ENCODE assay signal across 23 cellular contexts in the genomic region with DNA sequence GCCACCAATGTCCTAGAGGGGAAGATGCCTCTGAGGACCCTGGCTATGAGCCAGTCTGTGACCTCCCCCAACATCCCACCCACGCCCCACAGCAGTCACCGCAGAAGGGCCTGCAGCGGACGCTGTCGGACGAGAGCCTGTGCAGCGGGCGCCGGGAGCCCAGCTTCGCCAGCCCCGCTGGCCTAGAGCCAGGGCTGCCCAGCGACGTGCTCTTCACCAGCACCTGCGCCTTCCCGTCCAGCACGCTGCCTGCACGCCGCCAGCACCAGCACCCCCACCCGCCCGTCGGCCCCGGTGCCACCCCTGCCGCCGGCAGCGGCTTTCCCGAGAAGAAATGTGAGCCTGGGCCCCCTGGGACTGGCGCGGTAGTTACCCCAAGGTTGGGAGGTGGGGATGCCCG.
DNase-seq lines count a peak whose midpoint lies in the region; FAIRE-seq and TF ChIP-seq lines count a peak whose summit lies in the region.
"Had no signal": no experiment of that assay in that cellular context is flagged by ENCODE, and none has a peak within 500 bp of the region (broad histone marks: within the 10 kb centered on the region; RNA-seq: fewer than 3 reads in every experiment).

No MANE protein-coding gene starts in this region.

- peak overlapping the region; percentile 10 for H3K27ac ChIP-seq in epithelial cell of prostate
- H3K27ac ChIP-seq: dorsolateral prefrontal cortex, KMS-11, neural progenitor cell, thyroid gland had no signal

- no peak for TF ChIP-seq POLR2A in H54 (IDR thresholded peaks at IDR 0.05; ENCODE audit: low read depth, low read length)

- no peak for FAIRE-seq in H54 (lab: Jason Lieb, UNC)
- FAIRE-seq: GM18507 had no signal

- peak; percentile 94 for DNase-seq in DMS53 (lab: John Stamatoyannopoulos, UW)
- peak; percentile 77 for DNase-seq in NCI-H1105 (lab: John Stamatoyannopoulos, UW)
- peak; percentile 90 for DNase-seq in NCI-H345 (lab: John Stamatoyannopoulos, UW)
- no peak for DNase-seq in epithelial cell of prostate (ENCODE audit: low read depth, low spot score)
- DNase-seq in stimulated activated CD4-positive, alpha-beta T cell treated with anti-CD3 and anti-CD28 coated beads, Interleukin-4, amount 100 ng/mL, for 4 hours: no peak
- no peak for DNase-seq in 8988T
- no peak for DNase-seq in H54 (ENCODE audit: insufficient read length, low spot score)
- DNase-seq: activated CD4-positive, CD25-positive, alpha-beta regulatory T cell; activated CD8-positive, alpha-beta T cell treated with anti-CD3 and anti-CD28 coated beads for 36 hours; activated gamma-delta T cell; activated T-cell treated with anti-CD3 and anti-CD28 coated beads for 4 hours; CD4-positive, alpha-beta T cell; cerebellar nuclear complex; DMS 273 treated with DMSO at 0.1 percent for 48 hours; dorsolateral prefrontal cortex; GF-D8; SIG-M5; stimulated activated naive CD8-positive, alpha-beta T cell treated with anti-CD3 and anti-CD28 coated beads, Interleukin-15, amount 100 ng/mL, for 72 hours; SW 1271; thyroid gland had no signal

Comparison
In these comparisons a context has a peak if more than half of its experiments do, and no peak if none do; other contexts are left out.
1. DNase-seq: peak in DMS53 (single experiment), NCI-H1105 (single experiment) and NCI-H345 (single experiment); none in epithelial cell of prostate (single experiment), stimulated activated CD4-positive, alpha-beta T cell treated with anti-CD3 and anti-CD28 coated beads, Interleukin-4, amount 100 ng/mL, for 4 hours (0 of 2), 8988T (single experiment) and H54 (single experiment).